In the genomic region with DNA sequence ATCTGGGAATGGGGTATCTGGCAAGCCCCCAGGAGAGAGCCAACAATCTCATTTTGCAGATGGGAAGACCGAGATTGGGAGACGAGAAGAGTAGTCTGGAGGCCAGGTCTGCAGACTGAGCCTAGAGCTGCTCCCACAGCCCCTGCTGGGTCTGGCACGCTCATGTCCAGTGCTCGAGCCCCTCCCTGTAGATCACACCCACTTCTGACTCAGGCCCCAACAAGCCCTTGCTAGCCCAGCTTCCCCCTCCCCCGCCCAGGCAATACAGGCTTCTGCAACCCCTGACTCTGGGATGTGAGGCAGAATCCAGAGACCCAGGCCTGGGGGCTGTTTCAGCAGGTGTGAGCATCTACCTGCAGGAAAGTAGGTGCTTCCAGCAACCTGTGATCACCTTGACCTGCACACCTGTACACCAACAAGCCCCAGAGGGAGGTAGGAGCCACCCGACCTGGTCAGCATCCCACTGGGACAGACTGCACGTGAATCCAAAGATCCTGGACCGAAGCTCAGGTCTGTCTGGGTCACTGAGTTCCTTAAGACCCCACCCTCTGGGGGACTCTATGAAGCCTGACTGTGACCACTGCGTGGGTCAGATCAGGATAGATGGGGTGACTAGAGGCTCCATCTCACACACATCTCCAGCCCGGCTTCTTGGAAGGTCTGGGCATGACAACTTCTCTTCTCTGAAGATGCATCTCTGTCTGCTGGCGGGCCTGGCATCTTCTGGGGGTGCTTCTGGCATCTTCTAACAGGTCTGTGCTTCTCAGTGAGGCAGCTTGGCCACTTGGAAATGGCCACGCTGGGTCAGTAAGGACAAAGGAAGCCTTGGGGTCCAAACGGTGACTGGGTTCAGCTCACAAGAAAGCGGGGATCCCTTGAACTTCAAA, we compare ENCODE assay signal across 19 cellular contexts. TPM values are rescaled to one million over a fixed set of nuclear protein-coding genes. Genes with fewer than 3 reads are reported as not detected.
DNase-seq lines count a peak whose midpoint lies in the region; ATAC-seq and TF ChIP-seq lines count a peak whose summit lies in the region.
"Had no signal": no experiment of that assay in that cellular context is flagged by ENCODE, and none has a peak within 500 bp of the region (broad histone marks: within the 10 kb centered on the region; RNA-seq: fewer than 3 reads in every experiment).

No MANE protein-coding gene starts in this region.

- intact Hi-C loops in MCF 10A (cut with micrococcal nuclease), result no loop called here
- intact Hi-C loops in breast epithelium (cut with DNase I; ENCODE audit: low total_unique reads), result no loop called here
- intact Hi-C loops in spleen (cut with DNase I; ENCODE audit: low total_unique reads), result no loop called here

- TF ChIP-seq CTCF in MCF 10A (IDR thresholded peaks at IDR 0.05; ENCODE audit: unreplicated experiment), result no peak
- TF ChIP-seq CTCF in breast epithelium (IDR thresholded peaks at IDR 0.05), result no peak
- no peak for TF ChIP-seq CTCF in fibroblast of the aortic adventitia (IDR thresholded peaks at IDR 0.05; ENCODE audit: insufficient read depth, low read length)
- no peak for TF ChIP-seq CTCF in spleen (IDR thresholded peaks at IDR 0.05 in 8 of 11, conservative IDR thresholded peaks at IDR 0.05 in 3 of 11)

- DNase-seq in MCF 10A (ENCODE audit: unreplicated experiment) (peak; percentile 82), breast epithelium (ENCODE audit: low spot score in 2 of 2) (no peak), SW480 (ENCODE audit: low spot score) (peak; percentile 72), fibroblast of the aortic adventitia (ENCODE audit: low read depth) (peak; percentile 52), spleen (peak; percentile 32), SIG-M5 (lab: John Stamatoyannopoulos, UW) (no peak), GM19238 (ENCODE audit: insufficient read length, low spot score) (no peak)
- DNase-seq: activated CD4-positive, alpha-beta T cell treated with anti-CD3 and anti-CD28 coated beads for 4 hours; activated T-cell treated with anti-CD3 and anti-CD28 coated beads, Interleukin-2, amount 50 U/mL, for 72 hours; effector memory CD8-positive, alpha-beta T cell; hypothalamus; MM.1S; stimulated activated CD4-positive, alpha-beta T cell treated with anti-CD3 and anti-CD28 coated beads, Interleukin-15, amount 100 ng/mL, for 24 hours; T-helper 1 cell had no signal

- TF ChIP-seq POLR2A in breast epithelium (IDR thresholded peaks at IDR 0.05) (no peak), spleen (IDR thresholded peaks at IDR 0.05) (no peak)

- H3K4me3 ChIP-seq in breast epithelium, result no peak overlapping the region
- H3K4me3 ChIP-seq in fibroblast of the aortic adventitia (ENCODE audit: low read depth, low read length), result no peak overlapping the region
- H3K4me3 ChIP-seq in spleen, result no peak overlapping the region
- H3K4me3 ChIP-seq: pancreas had no signal

- no peaks in the 10 kb centered on the region for H3K36me3 Mint-ChIP-seq in MCF 10A (ENCODE audit: insufficient read depth, unreplicated experiment)
- H3K36me3 Mint-ChIP-seq: type B pancreatic cell had no signal

- H3K27me3 ChIP-seq in breast epithelium (no peaks in the 10 kb centered on the region), spleen (replicated peaks in 1 of 7) (peaks cover 0 to 5% (median 0%) of the 10 kb centered on the region in 7 donors)
- H3K27me3 ChIP-seq: pancreas had no signal

- CTCF ChIA-PET in MCF 10A (lab: Yijun Ruan, JAX), result no interaction called here

- H3K4me1 Mint-ChIP-seq in MCF 10A (ENCODE audit: insufficient read depth, unreplicated experiment), result peaks cover 11% of the 10 kb centered on the region

- ATAC-seq in GM21576 (IDR thresholded peaks at IDR 0.05; ENCODE audit: unreplicated experiment), result no peak
- ATAC-seq: activated T-cell treated with anti-CD3 and anti-CD28 coated beads, Interleukin-2, amount 50 U/mL, for 72 hours; effector memory CD8-positive, alpha-beta T cell had no signal

- H3K4me1 ChIP-seq in breast epithelium (no peaks in the 10 kb centered on the region), spleen (peaks cover 0 to 4% (median 0%) of the 10 kb centered on the region in 6 donors)
- H3K4me1 ChIP-seq: pancreas had no signal

- H3K27ac ChIP-seq in breast epithelium (no peak overlapping the region), spleen (no peak overlapping the region)
- H3K27ac ChIP-seq: pancreas had no signal

- H3K4me3 Mint-ChIP-seq in MCF 10A (ENCODE audit: unreplicated experiment), result no peak overlapping the region
- H3K4me3 Mint-ChIP-seq: activated T-cell treated with anti-CD3 and anti-CD28 coated beads, Interleukin-2, amount 50 U/mL, for 72 hours; effector memory CD8-positive, alpha-beta T cell; type B pancreatic cell had no signal

- no TSS peak for BruUV-seq in MCF 10A (replicated peaks; lab: Mats Ljungman, UMichigan)

- H3K9me3 Mint-ChIP-seq in MCF 10A (ENCODE audit: unreplicated experiment), result no peaks in the 10 kb centered on the region

- no peaks in the 10 kb centered on the region for H3K27me3 Mint-ChIP-seq in MCF 10A (ENCODE audit: insufficient read depth, unreplicated experiment)

- 77 to 96% (median 88%) methylated on average over 9 to 14 of the region's 14 CpGs for WGBS in spleen, 5 donors

- POLR2A ChIA-PET in MCF 10A (lab: Yijun Ruan, JAX), result interaction anchor here (0.7 kb wide), 1 partner anchor 159 kb away, joined by 3 read pairs; no protein-coding TSS in a partner anchor

- no peak overlapping the region for H3K27ac Mint-ChIP-seq in MCF 10A (ENCODE audit: low read depth, unreplicated experiment)
- H3K27ac Mint-ChIP-seq: activated T-cell treated with anti-CD3 and anti-CD28 coated beads, Interleukin-2, amount 50 U/mL, for 72 hours; effector memory CD8-positive, alpha-beta T cell; type B pancreatic cell had no signal

- H3K36me3 ChIP-seq in breast epithelium (no peaks in the 10 kb centered on the region), spleen (no peaks in the 10 kb centered on the region)
- H3K36me3 ChIP-seq: pancreas had no signal

- H3K9me3 ChIP-seq in breast epithelium (no peaks in the 10 kb centered on the region), spleen (peaks cover 0 to 9% (median under 1%) of the 10 kb centered on the region in 8 donors)
- H3K9me3 ChIP-seq: pancreas had no signal

RNA-seq across cellular contexts. Expression of a gene that starts 29.3 kb away (rescaled TPM):
- total RNA-seq in MCF 10A (2022) (not detected in 2 replicates), breast epithelium (not detected), fibroblast of the aortic adventitia (ENCODE audit: low replicate concordance) (not detected in 2 replicates), spleen (not detected)
- not detected for polyA plus RNA-seq in spleen
- total RNA-seq: A673; activated T-cell treated with anti-CD3 and anti-CD28 coated beads, Interleukin-2, amount 50 U/mL, for 72 hours; aorta; pancreas had no signal
- polyA plus RNA-seq: aorta, pancreas had no signal

Comparison
In these comparisons a context has a peak if more than half of its experiments do, and no peak if none do; other contexts are left out.
1. DNase-seq: peak in MCF 10A (single experiment), SW480 (single experiment), fibroblast of the aortic adventitia (single experiment) and spleen (single experiment); none in breast epithelium (0 of 2), SIG-M5 (single experiment) and GM19238 (single experiment).